ENCODE assay signal across 7 cellular contexts in the genomic region with DNA sequence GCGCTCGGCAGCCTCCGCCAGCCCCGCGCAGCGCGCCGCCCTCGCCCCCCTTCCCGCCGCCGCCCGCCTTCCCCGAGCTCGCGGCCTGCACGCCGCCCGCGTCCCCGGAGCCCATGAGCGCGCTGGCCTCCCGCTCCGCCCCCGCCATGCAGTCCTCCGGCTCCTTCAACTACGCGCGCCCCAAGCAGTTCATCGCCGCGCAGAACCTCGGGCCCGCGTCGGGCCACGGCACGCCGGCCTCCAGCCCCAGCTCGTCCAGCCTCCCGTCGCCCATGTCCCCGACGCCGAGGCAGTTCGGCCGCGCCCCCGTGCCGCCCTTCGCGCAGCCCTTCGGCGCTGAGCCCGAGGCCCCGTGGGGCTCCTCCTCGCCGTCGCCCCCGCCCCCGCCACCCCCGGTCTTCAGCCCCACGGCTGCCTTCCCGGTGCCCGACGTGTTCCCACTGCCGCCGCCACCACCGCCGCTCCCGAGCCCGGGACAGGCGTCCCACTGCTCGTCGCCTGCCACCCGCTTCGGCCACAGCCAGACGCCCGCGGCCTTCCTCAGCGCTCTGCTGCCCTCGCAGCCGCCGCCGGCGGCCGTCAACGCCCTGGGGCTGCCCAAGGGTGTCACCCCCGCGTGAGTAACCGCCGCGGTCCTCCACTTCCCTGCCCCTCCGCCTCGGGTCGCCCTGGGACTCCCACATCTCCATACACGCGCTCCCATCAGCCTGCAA.
A peak's percentile ranks its signal among the peaks of the same experiment; 100 is the strongest.
DNase-seq lines count a peak whose midpoint lies in the region; ATAC-seq and TF ChIP-seq lines count a peak whose summit lies in the region.

No MANE protein-coding gene starts in this region.

- no CpG with 5 or more reads among the region's 99 CpGs for whole genome bisulfite sequencing in mesendoderm (ENCODE audit: extremely low coverage, insufficient coverage, low lambda C conversion rate)
- 3% methylated on average over 99 of the region's 99 CpGs for WGBS in thymus

- H4K8ac ChIP-seq in mesendoderm (ENCODE audit: low read depth, low read length), result no peak overlapping the region

- peak overlapping the region; percentile 57 for H3K23ac ChIP-seq in mesendoderm (ENCODE audit: low read length)

- H4K5ac ChIP-seq in mesendoderm (ENCODE audit: low read length), result no peak overlapping the region

- H2BK5ac ChIP-seq in mesendoderm (ENCODE audit: low read length), result no peak overlapping the region

- H3K27ac ChIP-seq in mesendoderm (ENCODE audit: low read depth, low read length) (no peak overlapping the region), thymus (ENCODE audit: low read depth) (peak overlapping the region; percentile 26)

- peak overlapping the region; percentile 29 for H3K18ac ChIP-seq in mesendoderm (ENCODE audit: low read length)

- no peaks in the 10 kb centered on the region for H3K27me3 ChIP-seq in mesendoderm (ENCODE audit: insufficient read depth, low read length, poor library complexity)
- H3K27me3 ChIP-seq in thymus (ENCODE audit: control insufficient read depth, insufficient read depth), result no peaks in the 10 kb centered on the region

- H3K4me3 ChIP-seq in choroid plexus epithelial cell (ENCODE audit: low read depth, low read length) (peak overlapping the region; percentile 54), mesendoderm (ENCODE audit: low read length) (peak overlapping the region; percentile 21), thymus (ENCODE audit: low read length) (peak overlapping the region; percentile 68)

- H3K79me2 ChIP-seq in mesendoderm (ENCODE audit: control insufficient read depth, insufficient read depth, low read length), result no peaks in the 10 kb centered on the region

- peak; percentile 55 for DNase-seq in NCI-H510A treated with DMSO at 0.1 percent for 48 hours (lab: John Stamatoyannopoulos, UW)
- no peak for DNase-seq in choroid plexus epithelial cell (ENCODE audit: low read depth)
- DNase-seq in mesendoderm, result peak; percentile 60
- no peak for DNase-seq in central memory CD4-positive, alpha-beta T cell
- no peak for DNase-seq in NCI-H82 (lab: John Stamatoyannopoulos, UW)

- H3K36me3 ChIP-seq in mesendoderm (ENCODE audit: control insufficient read depth, insufficient read depth, low read length), result no peaks in the 10 kb centered on the region
- no peaks in the 10 kb centered on the region for H3K36me3 ChIP-seq in thymus (ENCODE audit: control insufficient read depth, insufficient read depth)

- H3K56ac ChIP-seq in mesendoderm (ENCODE audit: low read length), result peak overlapping the region; percentile 85

- H2BK15ac ChIP-seq in mesendoderm (replicated peaks; ENCODE audit: low read depth), result no peak overlapping the region

- H3K79me1 ChIP-seq in mesendoderm (ENCODE audit: low read length), result no peaks in the 10 kb centered on the region

- TF ChIP-seq CTCF in choroid plexus epithelial cell (conservative IDR thresholded peaks at IDR 0.05; ENCODE audit: low read depth, low read length), result no peak

- H3K9me3 ChIP-seq in thymus (ENCODE audit: control insufficient read depth), result no peaks in the 10 kb centered on the region

- no peak overlapping the region for H2BK120ac ChIP-seq in mesendoderm (ENCODE audit: low read depth, low read length)

- H3K4ac ChIP-seq in mesendoderm (ENCODE audit: low read depth, low read length), result peak overlapping the region; percentile 38

- H3K4me1 ChIP-seq in mesendoderm (ENCODE audit: control insufficient read depth, low read depth, low read length) (no peaks in the 10 kb centered on the region), thymus (ENCODE audit: control insufficient read depth, insufficient read depth, low read length) (peaks cover 5% of the 10 kb centered on the region)

- H2AK5ac ChIP-seq in mesendoderm (ENCODE audit: low read length), result no peak overlapping the region

- peak overlapping the region; percentile 70 for H3K9ac ChIP-seq in mesendoderm (ENCODE audit: low read length)

- peak overlapping the region; percentile 4 for H3K4me2 ChIP-seq in mesendoderm (ENCODE audit: low read length)

- peak; percentile 38 for ATAC-seq in GM19324 (IDR thresholded peaks at IDR 0.05; ENCODE audit: low FRiP score, unreplicated experiment)

Comparison
In these comparisons a context has a peak if more than half of its experiments do, and no peak if none do; other contexts are left out.
1. DNase-seq: peak in NCI-H510A treated with DMSO at 0.1 percent for 48 hours (single experiment) and mesendoderm (single experiment); none in choroid plexus epithelial cell (single experiment), central memory CD4-positive, alpha-beta T cell (single experiment) and NCI-H82 (single experiment).
2. Peak in every context shown above with its lines, with median percentiles within 50 percentile points of each other: H3K4me3 ChIP-seq.